In the genomic region with DNA sequence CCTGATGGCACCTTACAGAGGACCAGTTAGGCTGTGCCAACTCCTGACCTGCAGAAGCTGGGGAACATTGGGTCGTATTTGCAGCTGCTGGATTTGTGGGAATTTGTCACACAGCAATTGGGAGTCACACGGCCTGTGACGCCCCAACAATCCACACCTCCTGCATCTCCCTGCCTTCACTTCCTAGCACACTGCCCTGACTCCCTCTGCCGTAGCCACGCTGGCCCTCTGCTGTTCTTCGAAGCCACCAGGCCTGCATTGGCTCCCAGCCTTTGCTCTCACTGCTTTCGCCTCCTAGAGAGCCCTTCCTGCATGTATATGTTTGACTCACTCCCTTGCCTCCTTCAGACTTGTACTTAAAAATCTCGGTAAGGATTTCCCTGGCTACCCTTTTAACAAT, we compare ENCODE assay signal across 2 cellular contexts. TPM values are rescaled to one million over a fixed set of nuclear protein-coding genes. Genes with fewer than 3 reads are reported as not detected.
"Had no signal": no experiment of that assay in that cellular context is flagged by ENCODE, and none has a peak within 500 bp of the region (broad histone marks: within the 10 kb centered on the region; RNA-seq: fewer than 3 reads in every experiment).

No MANE protein-coding gene starts in this region.

RNA-seq across cellular contexts. Expression of a gene that starts 22.2 kb away (rescaled TPM):
- total RNA-seq: mammary epithelial cell had no signal
- polyA plus RNA-seq: keratinocyte, mammary epithelial cell had no signal
